ENCODE assay signal across 8 cellular contexts in the genomic region with DNA sequence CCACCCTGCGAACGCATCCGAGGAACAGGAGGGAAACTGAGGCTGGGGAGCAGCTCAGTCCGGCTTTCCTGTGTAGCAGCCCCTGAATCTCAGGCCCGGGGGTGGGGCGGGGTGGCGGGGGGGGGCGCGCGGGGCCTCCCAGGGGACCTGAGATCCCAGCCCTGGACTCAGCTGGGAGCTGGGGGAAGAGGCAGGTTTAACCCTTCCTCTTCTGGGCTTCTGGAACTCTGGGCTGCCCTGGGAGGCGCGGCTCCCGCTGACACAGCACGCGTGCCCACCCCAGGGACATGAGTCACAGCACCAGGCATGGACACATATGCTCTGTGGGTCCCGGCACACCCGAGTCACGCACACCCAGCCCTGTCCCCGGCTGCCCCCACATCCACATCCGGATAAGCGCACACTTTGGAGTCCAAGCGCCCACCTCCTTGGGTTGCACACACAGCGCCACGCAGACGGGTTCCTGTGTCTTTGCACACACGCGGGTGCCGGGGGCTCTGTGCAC. TPM values are rescaled to one million over a fixed set of nuclear protein-coding genes. Genes with fewer than 3 reads are reported as not detected.
DNase-seq lines count a peak whose midpoint lies in the region; ATAC-seq and TF ChIP-seq lines count a peak whose summit lies in the region.

No MANE protein-coding gene starts in this region.

- intact Hi-C loops in colonic mucosa (cut with DNase I), result loop anchor here (2.0 kb wide), 1 partner anchor 21 kb away; no protein-coding TSS in a partner anchor
- intact Hi-C loops in lower lobe of right lung (cut with DNase I), result no loop called here

- peaks cover 43% of the 10 kb centered on the region for H3K4me1 ChIP-seq in colonic mucosa
- peaks cover 73% of the 10 kb centered on the region for H3K4me1 ChIP-seq in lower lobe of right lung
- peaks cover 56% of the 10 kb centered on the region for H3K4me1 ChIP-seq in thymus (ENCODE audit: control insufficient read depth, insufficient read depth, low read length)

- peak overlapping the region; percentile 66 to 84 for H3K9ac ChIP-seq in colonic mucosa (ENCODE audit: low read depth in 2 of 2, low read length in 2 of 2)

- H3K27me3 ChIP-seq in colonic mucosa, result no peaks in the 10 kb centered on the region
- no peaks in the 10 kb centered on the region for H3K27me3 ChIP-seq in lower lobe of right lung (ENCODE audit: low read depth)
- H3K27me3 ChIP-seq in thymus (ENCODE audit: control insufficient read depth, insufficient read depth), result peaks cover 11% of the 10 kb centered on the region

- peak; percentile 2 for ATAC-seq in SK-N-SH treated with all-trans-retinoic acid at 6 μM for 48 hours
- ATAC-seq in lower lobe of right lung, result no peak
- ATAC-seq in GM18868 (IDR thresholded peaks at IDR 0.05; ENCODE audit: unreplicated experiment), result no peak

- H3K36me3 ChIP-seq in colonic mucosa (no peaks in the 10 kb centered on the region), lower lobe of right lung (peaks cover 4% of the 10 kb centered on the region), thymus (ENCODE audit: control insufficient read depth, insufficient read depth) (peaks cover under 1% of the 10 kb centered on the region)

- H3K27ac ChIP-seq in colonic mucosa, result peak overlapping the region; percentile 84
- H3K27ac ChIP-seq in lower lobe of right lung, result peak overlapping the region; percentile 88
- peak overlapping the region; percentile 32 for H3K27ac ChIP-seq in thymus (ENCODE audit: low read depth)

- peak; percentile 36 for DNase-seq in NCI-H2171 treated with DMSO at 0.1 percent for 48 hours (lab: John Stamatoyannopoulos, UW)
- no peak for DNase-seq in NCI-H2171 (lab: John Stamatoyannopoulos, UW)
- peak; percentile 64 for DNase-seq in colonic mucosa
- peak; percentile 80 for DNase-seq in lower lobe of right lung
- no peak for DNase-seq in GM19240 (ENCODE audit: insufficient read length, low spot score)

- no peak for TF ChIP-seq CTCF in colonic mucosa (IDR thresholded peaks at IDR 0.05)
- TF ChIP-seq CTCF in lower lobe of right lung (IDR thresholded peaks at IDR 0.05), result no peak

- H3K9me3 ChIP-seq in colonic mucosa, result no peaks in the 10 kb centered on the region
- no peaks in the 10 kb centered on the region for H3K9me3 ChIP-seq in lower lobe of right lung
- H3K9me3 ChIP-seq in thymus (ENCODE audit: control insufficient read depth), result no peaks in the 10 kb centered on the region

- H3K4me3 ChIP-seq in colonic mucosa, result peak overlapping the region; percentile 50
- peak overlapping the region; percentile 68 for H3K4me3 ChIP-seq in lower lobe of right lung
- peak overlapping the region; percentile 55 for H3K4me3 ChIP-seq in thymus (ENCODE audit: low read length)

- WGBS in thymus, result 53% methylated on average over 28 of the region's 28 CpGs

TF ChIP-seq in SK-N-SH treated with all-trans-retinoic acid at 6 μM for 48 hours, 23 proteins besides CTCF, POLR2A, EP300 and RAD21:
- TF ChIP-seq TOX (CRISPR knock-in tag; IDR thresholded peaks at IDR 0.05; ENCODE audit: borderline replicate concordance), result no peak
- TF ChIP-seq ESRRG (CRISPR knock-in tag; IDR thresholded peaks at IDR 0.05), result no peak
- TF ChIP-seq RARB (CRISPR knock-in tag; IDR thresholded peaks at IDR 0.05), result no peak
- no peak for TF ChIP-seq ZFP30 (CRISPR knock-in tag; IDR thresholded peaks at IDR 0.05)
- TF ChIP-seq ISL1 (CRISPR knock-in tag; IDR thresholded peaks at IDR 0.05), result no peak
- no peak for TF ChIP-seq ZC3H10 (CRISPR knock-in tag; IDR thresholded peaks at IDR 0.05)
- TF ChIP-seq, protein P1, sequence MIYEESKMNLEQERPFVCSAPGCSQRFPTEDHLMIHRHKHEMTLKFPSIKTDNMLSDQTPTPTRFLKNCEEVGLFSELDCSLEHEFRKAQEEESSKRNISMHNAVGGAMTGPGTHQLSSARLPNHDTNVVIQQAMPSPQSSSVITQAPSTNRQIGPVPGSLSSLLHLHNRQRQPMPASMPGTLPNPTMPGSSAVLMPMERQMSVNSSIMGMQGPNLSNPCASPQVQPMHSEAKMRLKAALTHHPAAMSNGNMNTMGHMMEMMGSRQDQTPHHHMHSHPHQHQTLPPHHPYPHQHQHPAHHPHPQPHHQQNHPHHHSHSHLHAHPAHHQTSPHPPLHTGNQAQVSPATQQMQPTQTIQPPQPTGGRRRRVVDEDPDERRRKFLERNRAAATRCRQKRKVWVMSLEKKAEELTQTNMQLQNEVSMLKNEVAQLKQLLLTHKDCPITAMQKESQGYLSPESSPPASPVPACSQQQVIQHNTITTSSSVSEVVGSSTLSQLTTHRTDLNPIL (CRISPR knock-in tag; IDR thresholded peaks at IDR 0.05; ENCODE audit: low read depth), result no peak
- TF ChIP-seq PPARA (CRISPR knock-in tag; IDR thresholded peaks at IDR 0.05; ENCODE audit: borderline replicate concordance), result no peak
- no peak for TF ChIP-seq SNAI2 (CRISPR knock-in tag; IDR thresholded peaks at IDR 0.05)
- no peak for TF ChIP-seq OSR1 (CRISPR knock-in tag; IDR thresholded peaks at IDR 0.05)
- TF ChIP-seq BACH2 (CRISPR knock-in tag; IDR thresholded peaks at IDR 0.05; ENCODE audit: borderline replicate concordance), result no peak
- TF ChIP-seq ZNF70 (CRISPR knock-in tag; IDR thresholded peaks at IDR 0.05), result no peak
- TF ChIP-seq GLIS3 (CRISPR knock-in tag; IDR thresholded peaks at IDR 0.05), result no peak
- no peak for TF ChIP-seq ZFP3 (CRISPR knock-in tag; IDR thresholded peaks at IDR 0.05)
- TF ChIP-seq TCF4 (CRISPR knock-in tag; IDR thresholded peaks at IDR 0.05; ENCODE audit: borderline replicate concordance), result no peak
- TF ChIP-seq, protein P2, sequence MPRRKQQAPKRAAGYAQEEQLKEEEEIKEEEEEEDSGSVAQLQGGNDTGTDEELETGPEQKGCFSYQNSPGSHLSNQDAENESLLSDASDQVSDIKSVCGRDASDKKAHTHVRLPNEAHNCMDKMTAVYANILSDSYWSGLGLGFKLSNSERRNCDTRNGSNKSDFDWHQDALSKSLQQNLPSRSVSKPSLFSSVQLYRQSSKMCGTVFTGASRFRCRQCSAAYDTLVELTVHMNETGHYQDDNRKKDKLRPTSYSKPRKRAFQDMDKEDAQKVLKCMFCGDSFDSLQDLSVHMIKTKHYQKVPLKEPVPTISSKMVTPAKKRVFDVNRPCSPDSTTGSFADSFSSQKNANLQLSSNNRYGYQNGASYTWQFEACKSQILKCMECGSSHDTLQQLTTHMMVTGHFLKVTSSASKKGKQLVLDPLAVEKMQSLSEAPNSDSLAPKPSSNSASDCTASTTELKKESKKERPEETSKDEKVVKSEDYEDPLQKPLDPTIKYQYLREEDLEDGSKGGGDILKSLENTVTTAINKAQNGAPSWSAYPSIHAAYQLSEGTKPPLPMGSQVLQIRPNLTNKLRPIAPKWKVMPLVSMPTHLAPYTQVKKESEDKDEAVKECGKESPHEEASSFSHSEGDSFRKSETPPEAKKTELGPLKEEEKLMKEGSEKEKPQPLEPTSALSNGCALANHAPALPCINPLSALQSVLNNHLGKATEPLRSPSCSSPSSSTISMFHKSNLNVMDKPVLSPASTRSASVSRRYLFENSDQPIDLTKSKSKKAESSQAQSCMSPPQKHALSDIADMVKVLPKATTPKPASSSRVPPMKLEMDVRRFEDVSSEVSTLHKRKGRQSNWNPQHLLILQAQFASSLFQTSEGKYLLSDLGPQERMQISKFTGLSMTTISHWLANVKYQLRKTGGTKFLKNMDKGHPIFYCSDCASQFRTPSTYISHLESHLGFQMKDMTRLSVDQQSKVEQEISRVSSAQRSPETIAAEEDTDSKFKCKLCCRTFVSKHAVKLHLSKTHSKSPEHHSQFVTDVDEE (CRISPR knock-in tag; IDR thresholded peaks at IDR 0.05), result no peak
- TF ChIP-seq ARNTL (CRISPR knock-in tag; IDR thresholded peaks at IDR 0.05; ENCODE audit: borderline replicate concordance, low read depth), result no peak
TF ChIP-seq in SK-N-SH treated with all-trans-retinoic acid at 6 μM for 48 hours: peak in this region for 0.

RNA-seq across cellular contexts. Expression of a gene that starts 3.5 kb away (rescaled TPM):
- total RNA-seq in colonic mucosa (100 to 1,000 TPM; 163 to 179 TPM), lower lobe of right lung (352 TPM)
- polyA plus RNA-seq in thymus, result 693 TPM

RNA-seq across cellular contexts. Expression of a gene that starts 9.7 kb away (rescaled TPM):
- total RNA-seq in colonic mucosa (100 to 1,000 TPM in 1 of 2 donors, 10 to 100 TPM in 1; 41.8 to 114 TPM), lower lobe of right lung (43.5 TPM)
- polyA plus RNA-seq in thymus, result 62.2 TPM

RNA-seq across cellular contexts. Expression of a gene that starts 17.3 kb away (rescaled TPM):
- total RNA-seq in colonic mucosa (100 to 1,000 TPM; 172 to 177 TPM), lower lobe of right lung (76.3 TPM)
- polyA plus RNA-seq in thymus, result 55.1 TPM

RNA-seq across cellular contexts. Expression of a gene that starts 20.0 kb away (rescaled TPM):
- total RNA-seq in colonic mucosa (10 to 100 TPM; 72.8 to 86.1 TPM), lower lobe of right lung (not detected)
- polyA plus RNA-seq in thymus, result 0.21 TPM

RNA-seq across cellular contexts. Expression of a gene that starts 24.1 kb away (rescaled TPM):
- total RNA-seq in colonic mucosa (100 to 1,000 TPM; 359 to 627 TPM), lower lobe of right lung (116 TPM)
- polyA plus RNA-seq in thymus, result 150 TPM

Comparison
In these comparisons a context has a peak if more than half of its experiments do, and no peak if none do; other contexts are left out.
1. DNase-seq: peak in NCI-H2171 treated with DMSO at 0.1 percent for 48 hours (single experiment), colonic mucosa (single experiment) and lower lobe of right lung (single experiment); none in NCI-H2171 (single experiment) and GM19240 (single experiment).
2. H3K27ac ChIP-seq: peak in every context shown above with its lines; median percentile 88 in lower lobe of right lung; 84 in colonic mucosa; 32 in thymus.
3. Peak in every context shown above with its lines, with median percentiles within 50 percentile points of each other: H3K4me3 ChIP-seq.